8 cellular contexts compared by ENCODE assay signal in the genomic region with DNA sequence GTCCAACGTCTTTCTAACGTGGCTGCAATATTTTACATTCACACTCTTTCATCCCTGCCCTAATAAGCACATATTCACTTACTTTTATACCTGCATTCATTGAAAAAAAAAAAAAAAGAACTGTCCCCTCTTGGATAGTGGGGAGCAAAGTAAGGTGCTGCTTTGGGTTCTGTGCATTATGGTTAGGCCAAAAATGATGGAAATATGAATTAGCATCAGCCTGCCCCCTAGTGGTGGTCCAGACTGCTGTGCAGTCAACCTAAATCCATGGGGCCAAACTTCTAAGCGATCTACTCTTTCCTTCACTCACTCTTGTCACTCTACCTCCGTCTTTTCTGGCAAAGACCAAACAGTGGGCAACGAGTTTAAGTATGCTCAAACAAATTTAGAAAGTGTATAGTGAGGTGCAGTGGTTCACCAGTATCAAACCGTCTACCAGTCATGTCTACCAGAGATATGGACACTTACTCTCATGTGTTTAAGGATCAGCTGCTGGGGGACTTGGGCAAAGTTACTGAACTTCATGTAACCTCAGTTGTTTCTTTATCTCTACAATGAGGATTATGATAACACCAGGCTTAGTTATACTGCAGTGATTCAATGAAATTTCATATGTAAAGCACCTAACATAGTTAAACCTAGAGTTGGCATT.
DNase-seq lines count a peak whose midpoint lies in the region; ATAC-seq and TF ChIP-seq lines count a peak whose summit lies in the region.

No MANE protein-coding gene starts in this region.

- H3K4me3 Mint-ChIP-seq in stimulated activated naive CD8-positive, alpha-beta T cell treated with anti-CD3 and anti-CD28 coated beads, Interleukin-15, amount 100 ng/mL, for 72 hours = no peak overlapping the region

- DNase-seq in AG04449 (ENCODE audit: low read depth, low spot score) (no peak), MV-4-11 (lab: John Stamatoyannopoulos, UW) (peak; percentile 27), adipocyte (ENCODE audit: low read depth) (peak; percentile 1), kidney tubule cell (ENCODE audit: low spot score) (peak; percentile 34)
- peak; percentile 10 to 16 for DNase-seq in stimulated activated naive CD8-positive, alpha-beta T cell treated with anti-CD3 and anti-CD28 coated beads, Interleukin-15, amount 100 ng/mL, for 72 hours

- H3K27ac Mint-ChIP-seq in stimulated activated naive CD8-positive, alpha-beta T cell treated with anti-CD3 and anti-CD28 coated beads, Interleukin-15, amount 100 ng/mL, for 72 hours = no peak overlapping the region

- ATAC-seq in HG02610 (IDR thresholded peaks at IDR 0.05; ENCODE audit: unreplicated experiment) = peak; percentile 84
- ATAC-seq in stimulated activated naive CD8-positive, alpha-beta T cell treated with anti-CD3 and anti-CD28 coated beads, Interleukin-15, amount 100 ng/mL, for 72 hours = no peak
- no peak for ATAC-seq in HG03097 (IDR thresholded peaks at IDR 0.05; ENCODE audit: low FRiP score, unreplicated experiment)

- H3K4me3 ChIP-seq in AG04449 (ENCODE audit: low read depth, low read length) (no peak overlapping the region), GM12875 (ENCODE audit: low read depth, low read length) (no peak overlapping the region), adipocyte (ENCODE audit: low read length) (no peak overlapping the region)

- CTCF ChIA-PET in AG04449 (lab: Yijun Ruan, JAX) = interaction anchor here (0.8 kb wide), 1 partner anchor 1572 kb away, joined by 3 read pairs; no protein-coding TSS in a partner anchor

- H3K27me3 ChIP-seq in adipocyte (replicated peaks; ENCODE audit: control insufficient read depth, insufficient read depth, low read length) = no peaks in the 10 kb centered on the region

- H3K9ac ChIP-seq in adipocyte (ENCODE audit: low read length) = no peak overlapping the region

- no peaks in the 10 kb centered on the region for H3K27me3 Mint-ChIP-seq in stimulated activated naive CD8-positive, alpha-beta T cell treated with anti-CD3 and anti-CD28 coated beads, Interleukin-15, amount 100 ng/mL, for 72 hours

- no peaks in the 10 kb centered on the region for H3K4me1 Mint-ChIP-seq in stimulated activated naive CD8-positive, alpha-beta T cell treated with anti-CD3 and anti-CD28 coated beads, Interleukin-15, amount 100 ng/mL, for 72 hours

- peak; percentile 57 for TF ChIP-seq CTCF in AG04449 (IDR thresholded peaks at IDR 0.05; ENCODE audit: insufficient read depth, low read length, missing control alignments)
- TF ChIP-seq CTCF in GM12875 (IDR thresholded peaks at IDR 0.05; ENCODE audit: borderline replicate concordance, insufficient read depth, low read depth, low read length) = peak; percentile 78

- no peaks in the 10 kb centered on the region for H3K9me3 Mint-ChIP-seq in stimulated activated naive CD8-positive, alpha-beta T cell treated with anti-CD3 and anti-CD28 coated beads, Interleukin-15, amount 100 ng/mL, for 72 hours

- POLR2A ChIA-PET in AG04449 (lab: Yijun Ruan, JAX) = no interaction called here

- H3K36me3 ChIP-seq in adipocyte (ENCODE audit: control insufficient read depth, insufficient read depth, low read length, severe bottlenecking) = no peaks in the 10 kb centered on the region

- no peaks in the 10 kb centered on the region for H3K4me1 ChIP-seq in adipocyte (ENCODE audit: control insufficient read depth, insufficient read depth, low read length)

- no peaks in the 10 kb centered on the region for H3K9me3 ChIP-seq in adipocyte (ENCODE audit: control insufficient read depth, low read length)
